21 cellular contexts compared by ENCODE assay signal in genomic region chr19:20197747-20198146, GRCh38.
"Had no signal": no experiment of that assay in that cellular context is flagged by ENCODE, and none has a peak within 500 bp of the region (broad histone marks: within the 10 kb centered on the region; RNA-seq: fewer than 3 reads in every experiment).

No MANE protein-coding gene starts in this region.

- H2AFZ ChIP-seq: parathyroid adenoma had no signal

- H3K27me3 Mint-ChIP-seq: naive thymus-derived CD4-positive, alpha-beta T cell; stimulated activated naive CD8-positive, alpha-beta T cell treated with anti-CD3 and anti-CD28 coated beads, Interleukin-15, Interleukin-2, amounts not matched to agents 100 ng/mL and 50 ng/mL, for 24 hours had no signal

- FAIRE-seq: frontal cortex had no signal

- H3K27me3 ChIP-seq: colonic mucosa, heart left ventricle, right lobe of liver had no signal

- H3K79me2 ChIP-seq: parathyroid adenoma had no signal

- H3K4me1 ChIP-seq: colonic mucosa, heart left ventricle, parathyroid adenoma, psoas muscle, right lobe of liver had no signal

- DNase-seq: colonic mucosa; dermis blood vessel endothelial cell; effector CD4-positive, alpha-beta T cell; heart left ventricle; hippocampal formation; left colon; left ventricle myocardium superior; naive thymus-derived CD4-positive, alpha-beta T cell; nephron progenitor cell; psoas muscle; retina; right lobe of liver; stimulated activated CD4-positive, alpha-beta T cell treated with anti-CD3 and anti-CD28 coated beads, Interleukin-4, amount 100 ng/mL, for 1 hour; stimulated activated CD8-positive, alpha-beta memory T cell treated with anti-CD3 and anti-CD28 coated beads, Interleukin-4, amount 100 ng/mL, for 48 hours; substantia nigra; trophoblast cell had no signal

- H3K4me3 ChIP-seq: colonic mucosa, heart left ventricle, psoas muscle, right lobe of liver had no signal

- H3K9me3 ChIP-seq: colonic mucosa had no signal

- H3K27ac ChIP-seq: colonic mucosa, heart left ventricle, parathyroid adenoma, psoas muscle, right lobe of liver had no signal

- H3K36me3 ChIP-seq: right lobe of liver had no signal

- H3K9ac ChIP-seq: parathyroid adenoma had no signal

- ATAC-seq: esophagus mucosa; heart left ventricle; left colon; left ventricle myocardium superior; naive thymus-derived CD4-positive, alpha-beta T cell; psoas muscle; right lobe of liver; stimulated activated effector memory CD8-positive, alpha-beta T cell treated with anti-CD3 and anti-CD28 coated beads, Interleukin-12 subunit alpha, Interleukin-12 subunit beta, amount 100 ng/mL, for 72 hours had no signal

- H3K27ac Mint-ChIP-seq: naive thymus-derived CD4-positive, alpha-beta T cell; nephron progenitor cell; stimulated activated effector memory CD8-positive, alpha-beta T cell treated with anti-CD3 and anti-CD28 coated beads, Interleukin-12 subunit alpha, Interleukin-12 subunit beta, amount 100 ng/mL, for 72 hours; stimulated activated naive CD8-positive, alpha-beta T cell treated with anti-CD3 and anti-CD28 coated beads, Interleukin-15, Interleukin-2, amounts not matched to agents 100 ng/mL and 50 ng/mL, for 24 hours had no signal

- H3K4me1 Mint-ChIP-seq: naive thymus-derived CD4-positive, alpha-beta T cell; nephron progenitor cell; stimulated activated effector memory CD8-positive, alpha-beta T cell treated with anti-CD3 and anti-CD28 coated beads, Interleukin-12 subunit alpha, Interleukin-12 subunit beta, amount 100 ng/mL, for 72 hours had no signal

- H3K4me3 Mint-ChIP-seq: nephron progenitor cell; stimulated activated effector memory CD8-positive, alpha-beta T cell treated with anti-CD3 and anti-CD28 coated beads, Interleukin-12 subunit alpha, Interleukin-12 subunit beta, amount 100 ng/mL, for 72 hours; stimulated activated naive CD8-positive, alpha-beta T cell treated with anti-CD3 and anti-CD28 coated beads, Interleukin-15, Interleukin-2, amounts not matched to agents 100 ng/mL and 50 ng/mL, for 24 hours had no signal
